3 cellular contexts compared by ENCODE assay signal in the genomic region with DNA sequence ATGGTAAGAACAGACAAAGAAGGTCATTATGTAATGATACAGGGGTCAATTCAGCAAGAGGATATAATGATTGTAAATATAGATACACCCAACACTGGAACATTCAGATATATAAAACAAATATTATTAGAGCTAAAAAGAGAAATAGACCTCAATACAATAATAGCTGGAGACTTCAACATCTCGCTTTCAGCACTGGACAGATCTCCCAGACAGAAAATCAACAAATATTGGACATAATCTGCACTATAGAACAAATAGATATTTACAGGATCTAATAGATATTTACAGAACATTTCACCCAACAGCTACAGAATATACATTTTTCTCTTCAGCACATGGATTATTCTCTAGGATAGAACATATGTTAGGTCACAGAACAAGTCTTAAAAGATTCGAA.
TF ChIP-seq lines count a peak whose summit lies in the region.

No MANE protein-coding gene starts in this region.

TF ChIP-seq in liver, 16 proteins besides CTCF, POLR2A, EP300 and RAD21 (continued from another document):
- TF ChIP-seq REST (IDR thresholded peaks at IDR 0.05): peak; percentile 67

TF ChIP-seq in HepG2, 621 proteins besides CTCF, POLR2A, EP300 and RAD21 (continued from another document):
- TF ChIP-seq REST (IDR thresholded peaks at IDR 0.05; ENCODE audit: borderline replicate concordance in 1 of 2, low read depth in 1 of 2, low read length in 2 of 2): peak in 1 of 2 experiments; percentile 69; a peak in 1 of 4 replicates
- no peak for TF ChIP-seq BCL6 (CRISPR knock-in tag; IDR thresholded peaks at IDR 0.05)
- TF ChIP-seq FOXO4 (CRISPR knock-in tag; conservative IDR thresholded peaks at IDR 0.05): no peak

TF ChIP-seq in HEK293, 187 proteins besides CTCF, POLR2A, EP300 and RAD21:
- peak; percentile 66 for TF ChIP-seq REST (tag by site-specific recombination; IDR thresholded peaks at IDR 0.05)
- TF ChIP-seq ZNF248 (tag by site-specific recombination; IDR thresholded peaks at IDR 0.05): no peak
- TF ChIP-seq TCF7L2 (IDR thresholded peaks at IDR 0.05; ENCODE audit: borderline replicate concordance, low read depth, low read length): no peak
